ENCODE assay signal across 1 cellular context in genomic region chr3:98901032-98901464, GRCh38.
A peak's percentile ranks its signal among the peaks of the same experiment; 100 is the strongest.
TF ChIP-seq lines count a peak whose summit lies in the region.

No MANE protein-coding gene starts in this region.

TF ChIP-seq in HepG2, 621 proteins besides CTCF, POLR2A, EP300 and RAD21 (continued from another document):
- TF ChIP-seq HOXA7 (CRISPR knock-in tag; IDR thresholded peaks at IDR 0.05) (0 out of 2 replicates have a peak, but pooled peaks have one; percentile 65), ERF (CRISPR knock-in tag; IDR thresholded peaks at IDR 0.05) (no peak), ZNF784 (CRISPR knock-in tag; IDR thresholded peaks at IDR 0.05; ENCODE audit: borderline replicate concordance) (peak; percentile 30; the same call in 1 of the 2 replicates), KDM5A (IDR thresholded peaks at IDR 0.05; ENCODE audit: borderline replicate concordance, low read length) (peak; percentile 3; the same call in 1 of the 2 replicates), ZNF816 (CRISPR knock-in tag; IDR thresholded peaks at IDR 0.05; ENCODE audit: borderline replicate concordance) (no peak), RBAK (CRISPR knock-in tag; IDR thresholded peaks at IDR 0.05) (no peak), ZNF749 (CRISPR knock-in tag; IDR thresholded peaks at IDR 0.05; ENCODE audit: borderline replicate concordance) (no peak; the same call in 1 of the 2 replicates), ZNF451 (CRISPR knock-in tag; IDR thresholded peaks at IDR 0.05) (no peak), YEATS2 (CRISPR knock-in tag; IDR thresholded peaks at IDR 0.05; ENCODE audit: borderline replicate concordance) (no peak), HNF1B (CRISPR knock-in tag; IDR thresholded peaks at IDR 0.05) (peak; percentile 72; the same call in 1 of the 2 replicates), GLMP (CRISPR knock-in tag; IDR thresholded peaks at IDR 0.05; ENCODE audit: borderline replicate concordance) (no peak), KDM1A (CRISPR knock-in tag; IDR thresholded peaks at IDR 0.05) (no peak), RERE (CRISPR knock-in tag; IDR thresholded peaks at IDR 0.05; ENCODE audit: low read depth) (no peak), ZNF644 (CRISPR knock-in tag; IDR thresholded peaks at IDR 0.05; ENCODE audit: low read depth) (no peak), KDM4B (CRISPR knock-in tag; IDR thresholded peaks at IDR 0.05) (no peak), ZBTB42 (CRISPR knock-in tag; IDR thresholded peaks at IDR 0.05) (no peak), ZNF280D (CRISPR knock-in tag; IDR thresholded peaks at IDR 0.05) (no peak), SMYD3 (CRISPR knock-in tag; IDR thresholded peaks at IDR 0.05) (0 out of 2 replicates have a peak, but pooled peaks have one; percentile 18), TP53 (CRISPR knock-in tag; conservative IDR thresholded peaks at IDR 0.05) (no peak), TOPORS (CRISPR knock-in tag; IDR thresholded peaks at IDR 0.05) (no peak), ARID2 (CRISPR knock-in tag; IDR thresholded peaks at IDR 0.05; ENCODE audit: borderline replicate concordance) (0 out of 2 replicates have a peak, but pooled peaks have one; percentile 2), PAWR (CRISPR knock-in tag; IDR thresholded peaks at IDR 0.05; ENCODE audit: borderline replicate concordance) (0 out of 2 replicates have a peak, but pooled peaks have one; percentile 50), POLR2AphosphoS5 (IDR thresholded peaks at IDR 0.05; ENCODE audit: low read depth, low read length) (no peak), WIZ (CRISPR knock-in tag; IDR thresholded peaks at IDR 0.05) (no peak), JARID2 (CRISPR knock-in tag; IDR thresholded peaks at IDR 0.05; ENCODE audit: insufficient replicate concordance) (no peak), SKI (IDR thresholded peaks at IDR 0.05; ENCODE audit: partially characterized antibody) (no peak), ZFX (CRISPR knock-in tag; IDR thresholded peaks at IDR 0.05; ENCODE audit: low read depth) (0 out of 2 replicates have a peak, but pooled peaks have one; percentile 30), BRCA1 (CRISPR knock-in tag; IDR thresholded peaks at IDR 0.05) (0 out of 2 replicates have a peak, but pooled peaks have one; percentile 21), ZNF639 (CRISPR knock-in tag; conservative IDR thresholded peaks at IDR 0.05) (no peak), SMAD1 (CRISPR knock-in tag; IDR thresholded peaks at IDR 0.05; ENCODE audit: borderline replicate concordance, low read depth) (no peak; the same call in 1 of the 2 replicates), BCL6 (CRISPR knock-in tag; IDR thresholded peaks at IDR 0.05) (no peak), PRDM15 (CRISPR knock-in tag; IDR thresholded peaks at IDR 0.05) (no peak), ZNF580 (CRISPR knock-in tag; IDR thresholded peaks at IDR 0.05; ENCODE audit: borderline replicate concordance, low read depth) (no peak), CEBPB (IDR thresholded peaks at IDR 0.05; ENCODE audit: borderline replicate concordance, low read depth, low read length) (no peak), PRPF4 (IDR thresholded peaks at IDR 0.05; ENCODE audit: low read depth, low read length, poor library complexity, severe bottlenecking) (no peak), ZNF292 (CRISPR knock-in tag; IDR thresholded peaks at IDR 0.05; ENCODE audit: borderline replicate concordance, low read depth) (peak; percentile 63; the same call in 1 of the 2 replicates), ZSCAN30 (CRISPR knock-in tag; IDR thresholded peaks at IDR 0.05) (no peak), SP1 (IDR thresholded peaks at IDR 0.05) (no peak), SP1 (CRISPR knock-in tag; IDR thresholded peaks at IDR 0.05) (no peak), CREB1 (IDR thresholded peaks at IDR 0.05) (no peak), CREB1 (CRISPR knock-in tag; IDR thresholded peaks at IDR 0.05) (no peak), ZNF547 (CRISPR knock-in tag; IDR thresholded peaks at IDR 0.05) (no peak)
